ENCODE assay signal across 3 cellular contexts in genomic region chr7:154917214-154918160, GRCh38.
TF ChIP-seq lines count a peak whose summit lies in the region.

No MANE protein-coding gene starts in this region.

TF ChIP-seq in SK-N-SH, 30 proteins besides CTCF, POLR2A, EP300 and RAD21 (continued from another document):
- no peak for TF ChIP-seq PBX3 (IDR thresholded peaks at IDR 0.05)
- no peak for TF ChIP-seq TAF1 (IDR thresholded peaks at IDR 0.05; ENCODE audit: borderline replicate concordance, low read depth, low read length)
- no peak for TF ChIP-seq FOSL2 (IDR thresholded peaks at IDR 0.05; ENCODE audit: borderline replicate concordance, low read depth)
- no peak for TF ChIP-seq RCOR1 (IDR thresholded peaks at IDR 0.05; ENCODE audit: low read length)
- TF ChIP-seq EZH2phosphoT487 (IDR thresholded peaks at IDR 0.05; ENCODE audit: borderline replicate concordance, low read depth) = no peak
TF ChIP-seq in SK-N-SH: peak in this region for 0.

TF ChIP-seq in SK-N-SH treated with all-trans-retinoic acid at 6 μM for 48 hours, 23 proteins besides CTCF, POLR2A, EP300 and RAD21 (continued from another document):
- TF ChIP-seq TSHZ2 (CRISPR knock-in tag; IDR thresholded peaks at IDR 0.05) (no peak), PPARA (CRISPR knock-in tag; IDR thresholded peaks at IDR 0.05; ENCODE audit: borderline replicate concordance) (no peak), ARNTL (CRISPR knock-in tag; IDR thresholded peaks at IDR 0.05; ENCODE audit: borderline replicate concordance, low read depth) (no peak), ZFP3 (CRISPR knock-in tag; IDR thresholded peaks at IDR 0.05) (no peak), ZNF70 (CRISPR knock-in tag; IDR thresholded peaks at IDR 0.05) (no peak), ESRRG (CRISPR knock-in tag; IDR thresholded peaks at IDR 0.05) (no peak), BACH2 (CRISPR knock-in tag; IDR thresholded peaks at IDR 0.05; ENCODE audit: borderline replicate concordance) (no peak), TCF4 (CRISPR knock-in tag; IDR thresholded peaks at IDR 0.05; ENCODE audit: borderline replicate concordance) (no peak), ISL1 (CRISPR knock-in tag; IDR thresholded peaks at IDR 0.05) (no peak), CREB5 (CRISPR knock-in tag; IDR thresholded peaks at IDR 0.05; ENCODE audit: low read depth) (no peak), ZFP30 (CRISPR knock-in tag; IDR thresholded peaks at IDR 0.05) (no peak), CSRNP3 (CRISPR knock-in tag; IDR thresholded peaks at IDR 0.05) (no peak), ZNF565 (CRISPR knock-in tag; conservative IDR thresholded peaks at IDR 0.05; ENCODE audit: low read depth) (no peak), RARB (CRISPR knock-in tag; IDR thresholded peaks at IDR 0.05) (no peak), ZC3H10 (CRISPR knock-in tag; IDR thresholded peaks at IDR 0.05) (no peak), SNAI2 (CRISPR knock-in tag; IDR thresholded peaks at IDR 0.05) (no peak), ZNF8 (CRISPR knock-in tag; IDR thresholded peaks at IDR 0.05) (no peak), TOX (CRISPR knock-in tag; IDR thresholded peaks at IDR 0.05; ENCODE audit: borderline replicate concordance) (no peak)

TF ChIP-seq in K562, 482 proteins besides CTCF, POLR2A, EP300 and RAD21 (continued from another document):
- peak; percentile 100 for TF ChIP-seq HMBOX1 (IDR thresholded peaks at IDR 0.05)
- no peak for TF ChIP-seq ZNF551 (CRISPR knock-in tag; IDR thresholded peaks at IDR 0.05)
- no peak for TF ChIP-seq BRF1 (IDR thresholded peaks at IDR 0.05; ENCODE audit: borderline replicate concordance, extremely low read depth, insufficient read length)
- 0 out of 4 replicates have a peak, but pooled peaks of 1 of the 2 experiments have one; percentile 13 for TF ChIP-seq NRF1 (conservative IDR thresholded peaks at IDR 0.05 in 1 of 2, IDR thresholded peaks at IDR 0.05 in 1 of 2)
- TF ChIP-seq CBX3 (IDR thresholded peaks at IDR 0.05; ENCODE audit: borderline replicate concordance in 1 of 2, low read length in 2 of 2) = no peak
- no peak for TF ChIP-seq CREM (IDR thresholded peaks at IDR 0.05; ENCODE audit: low read depth)
- TF ChIP-seq LEF1 (IDR thresholded peaks at IDR 0.05) = no peak
- TF ChIP-seq POLR2B (IDR thresholded peaks at IDR 0.05; ENCODE audit: low read depth, partially characterized antibody) = no peak
- TF ChIP-seq MAX (CRISPR knock-in tag; IDR thresholded peaks at IDR 0.05) = 0 out of 2 replicates have a peak, but pooled peaks have one; percentile 27
- no peak for TF ChIP-seq HNRNPUL1 (IDR thresholded peaks at IDR 0.05; ENCODE audit: low read length)
- no peak for TF ChIP-seq ZNF175 (CRISPR knock-in tag; IDR thresholded peaks at IDR 0.05; ENCODE audit: low read depth)
- TF ChIP-seq SAFB (IDR thresholded peaks at IDR 0.05; ENCODE audit: borderline replicate concordance, low read depth, low read length) = no peak
- peak; percentile 82 for TF ChIP-seq BRD9 (IDR thresholded peaks at IDR 0.05; ENCODE audit: low read depth, partially characterized antibody)
- no peak for TF ChIP-seq ZFP1 (CRISPR knock-in tag; IDR thresholded peaks at IDR 0.05)
- TF ChIP-seq HSF4 (CRISPR knock-in tag; IDR thresholded peaks at IDR 0.05; ENCODE audit: borderline replicate concordance) = no peak
- no peak for TF ChIP-seq DEAF1 (CRISPR knock-in tag; IDR thresholded peaks at IDR 0.05)
- no peak for TF ChIP-seq KLF6 (CRISPR knock-in tag; IDR thresholded peaks at IDR 0.05; ENCODE audit: borderline replicate concordance)
- TF ChIP-seq USF1 (CRISPR knock-in tag; IDR thresholded peaks at IDR 0.05) = no peak
- no peak for TF ChIP-seq HLTF (IDR thresholded peaks at IDR 0.05)
